Comparison of ENCODE assay signal across 18 cellular contexts in genomic region chr1:10833630-10834557, GRCh38. TPM values are rescaled to one million over a fixed set of nuclear protein-coding genes. Genes with fewer than 3 reads are reported as not detected.
DNase-seq lines count a peak whose midpoint lies in the region; TF ChIP-seq lines count a peak whose summit lies in the region.
"Had no signal": no experiment of that assay in that cellular context is flagged by ENCODE, and none has a peak within 500 bp of the region (broad histone marks: within the 10 kb centered on the region; RNA-seq: fewer than 3 reads in every experiment).

No MANE protein-coding gene starts in this region.

- in situ Hi-C loops in GM13977 (cut with MboI; ENCODE audit: low pct_unique_long_range_greater_than_20kb, low sequenced_read_pairs, unreplicated experiment), result no loop called here

- WGBS in esophagus squamous epithelium, 2 donors, result 61 to 75% methylated on average over 9 of the region's 9 CpGs

- H3K9me3 ChIP-seq in Karpas-422 (ENCODE audit: low read length) (no peaks in the 10 kb centered on the region), esophagus squamous epithelium (no peaks in the 10 kb centered on the region)
- H3K9me3 ChIP-seq: BLaER1, upper lobe of left lung had no signal

- no peaks in the 10 kb centered on the region for H4K20me1 ChIP-seq in Karpas-422 (ENCODE audit: insufficient read depth, low read depth, low read length)
- H4K20me1 ChIP-seq: BLaER1 had no signal

- no peaks in the 10 kb centered on the region for H3K27me3 ChIP-seq in Karpas-422 (ENCODE audit: low read length)
- H3K27me3 ChIP-seq in esophagus squamous epithelium, result peaks cover 0 to 47% (median 0%) of the 10 kb centered on the region in 4 donors

- H3K36me3 ChIP-seq in Karpas-422 (ENCODE audit: insufficient read depth, low read length) (no peaks in the 10 kb centered on the region), esophagus squamous epithelium (no peaks in the 10 kb centered on the region)
- H3K36me3 ChIP-seq: BLaER1, upper lobe of left lung had no signal

- no peaks in the 10 kb centered on the region for H3K9me2 ChIP-seq in Karpas-422 (replicated peaks; ENCODE audit: insufficient read depth, low read length)

- no peak overlapping the region for H3K4me2 ChIP-seq in Karpas-422 (ENCODE audit: low read depth, low read length, poor library complexity, severe bottlenecking)
- H3K4me2 ChIP-seq: BLaER1 had no signal

- H3K27ac ChIP-seq in Karpas-422 (ENCODE audit: low read length), result no peak overlapping the region
- no peak overlapping the region for H3K27ac ChIP-seq in esophagus squamous epithelium
- H3K27ac ChIP-seq: BLaER1, upper lobe of left lung had no signal

- H3K79me2 ChIP-seq in Karpas-422 (ENCODE audit: low read length), result no peaks in the 10 kb centered on the region

- H3K4me3 ChIP-seq in Karpas-422 (ENCODE audit: low read length) (no peak overlapping the region), esophagus squamous epithelium (no peak overlapping the region)
- H3K4me3 ChIP-seq: BLaER1, upper lobe of left lung had no signal

- H3K9ac ChIP-seq in Karpas-422 (ENCODE audit: low read length), result no peak overlapping the region
- H3K9ac ChIP-seq: BLaER1 had no signal

- TF ChIP-seq CTCF in GM13977 (IDR thresholded peaks at IDR 0.05; ENCODE audit: extremely low read depth, insufficient read depth, missing control alignments), result no peak
- TF ChIP-seq CTCF in esophagus squamous epithelium (IDR thresholded peaks at IDR 0.05), result no peak

- TF ChIP-seq POLR2A in esophagus squamous epithelium (IDR thresholded peaks at IDR 0.05), result no peak

- intact Hi-C loops in esophagus squamous epithelium (cut with DNase I), result no loop called here

- H2AFZ ChIP-seq in Karpas-422 (ENCODE audit: low read length), result no peak overlapping the region

- H3K4me1 ChIP-seq in Karpas-422 (ENCODE audit: low read length) (peaks cover 12% of the 10 kb centered on the region), esophagus squamous epithelium (peaks cover 0 to 45% (median 19%) of the 10 kb centered on the region in 3 donors)

- DNase-seq in NCI-H1092 treated with DMSO at 0.1 percent for 48 hours (lab: John Stamatoyannopoulos, UW) (peak; percentile 24), NCI-H1092 (lab: John Stamatoyannopoulos, UW) (no peak), GM13977 (ENCODE audit: low spot score) (peak; percentile 53), RPMI7951 (ENCODE audit: low read depth) (peak; percentile 16), left kidney (ENCODE audit: low read depth, low spot score) (peak; percentile 50), Karpas-422 (no peak), esophagus squamous epithelium (lab: John Stamatoyannopoulos, UW) (no peak)
- no peak for DNase-seq in stimulated activated CD4-positive, alpha-beta T cell treated with anti-CD3 and anti-CD28 coated beads, Interleukin-1b, Interleukin-23, amount 100 ng/mL, for 48 hours
- DNase-seq: activated CD4-positive, alpha-beta memory T cell treated with anti-CD3 and anti-CD28 coated beads for 36 hours; activated gamma-delta T cell treated with Interleukin-2 at 50 U/mL for 16 hours; activated T-cell treated with anti-CD3 and anti-CD28 coated beads for 4 hours; amniotic stem cell; NCI-H146; NCI-H345; nucleus accumbens; stimulated activated CD8-positive, alpha-beta memory T cell treated with anti-CD3 and anti-CD28 coated beads, Interleukin-4, amount 100 ng/mL, for 48 hours; upper lobe of left lung had no signal

RNA-seq across cellular contexts. Expression of gene CASZ1, which starts 37.4 kb away (rescaled TPM):
- under 0.01 and 0.20 TPM in 2 replicates for total RNA-seq in RPMI7951 (2014; rRNA removed; shearing (Covaris generic))
- total RNA-seq in Karpas-422 (2014; rRNA removed; shearing (Covaris generic); ENCODE audit: low replicate concordance), result 1.3 TPM in 2 replicates
- total RNA-seq in esophagus squamous epithelium, result 10 to 100 TPM; 13.1 to 33.7 (median 20.9) TPM

Comparison
In these comparisons a context has a peak if more than half of its experiments do, and no peak if none do; other contexts are left out.
1. DNase-seq: peak in NCI-H1092 treated with DMSO at 0.1 percent for 48 hours (single experiment), GM13977 (single experiment), RPMI7951 (single experiment) and left kidney (single experiment); none in NCI-H1092 (single experiment), stimulated activated CD4-positive, alpha-beta T cell treated with anti-CD3 and anti-CD28 coated beads, Interleukin-1b, Interleukin-23, amount 100 ng/mL, for 48 hours (single experiment), Karpas-422 (single experiment) and esophagus squamous epithelium (single experiment).